ENCODE assay signal across 9 cellular contexts in the genomic region with DNA sequence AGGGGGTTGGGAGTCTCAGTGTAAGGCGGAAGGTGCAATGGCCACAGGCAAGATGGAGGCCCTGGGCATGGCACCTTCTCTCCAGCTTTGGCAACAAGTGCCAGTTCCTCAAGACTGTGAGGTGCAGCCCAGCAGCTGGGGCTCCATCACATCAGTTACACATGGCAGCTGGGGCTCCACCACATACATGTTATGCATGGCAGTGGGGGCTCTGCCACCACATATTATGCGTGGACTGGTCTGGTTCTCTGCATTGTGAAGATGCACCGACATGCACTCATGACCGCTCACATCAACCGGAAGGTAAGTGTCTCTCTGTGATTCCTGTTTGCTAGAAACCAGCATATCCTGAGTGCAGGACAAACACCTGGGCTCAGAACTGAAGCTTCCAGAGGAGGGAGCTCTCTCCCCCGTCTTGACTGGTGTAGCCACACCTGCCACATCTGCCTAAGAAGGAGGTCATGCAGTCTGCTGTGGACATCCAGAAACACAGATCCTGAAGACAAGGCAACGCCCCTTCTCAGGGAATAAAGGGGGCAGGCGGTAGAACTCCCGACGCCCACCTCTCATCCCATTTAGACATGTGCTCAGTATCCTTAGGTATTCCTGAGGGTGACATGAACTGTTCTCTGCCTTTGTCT.
DNase-seq lines count a peak whose midpoint lies in the region; ATAC-seq, FAIRE-seq and TF ChIP-seq lines count a peak whose summit lies in the region.
"Had no signal": no experiment of that assay in that cellular context is flagged by ENCODE, and none has a peak within 500 bp of the region (broad histone marks: within the 10 kb centered on the region; RNA-seq: fewer than 3 reads in every experiment).

No MANE protein-coding gene starts in this region.

- in situ Hi-C loops in Panc1 (cut with HindIII; ENCODE audit: low pct_unique_long_range_greater_than_20kb, low sequenced_read_pairs) = loop anchor here (25.0 kb wide), 1 partner anchor 150 kb away; a partner anchor contains a TSS

- no peak for TF ChIP-seq POLR2A in tibial nerve (IDR thresholded peaks at IDR 0.05)

- H3K36me3 Mint-ChIP-seq in activated CD4-positive, alpha-beta T cell treated with anti-CD3 and anti-CD28 coated beads for 36 hours (ENCODE audit: low read depth) = no peaks in the 10 kb centered on the region
- H3K36me3 Mint-ChIP-seq in glutamatergic neuron (ENCODE audit: unreplicated experiment) = no peaks in the 10 kb centered on the region
- H3K36me3 Mint-ChIP-seq: naive B cell had no signal

- DNase-seq in activated CD4-positive, alpha-beta T cell treated with anti-CD3 and anti-CD28 coated beads for 36 hours = peak; percentile 34
- DNase-seq in activated CD4-positive, alpha-beta T cell treated with anti-CD3 and anti-CD28 coated beads for 4 hours = no peak
- DNase-seq in Panc1 (ENCODE audit: low read depth, low spot score) = peak; percentile 47
- no peak for DNase-seq in glutamatergic neuron
- no peak for DNase-seq in tibial nerve (ENCODE audit: low spot score in 2 of 2)
- no peak for DNase-seq in HTR-8/SVneo (ENCODE audit: insufficient read length, low spot score)
- DNase-seq in inferior parietal cortex (ENCODE audit: extremely low spot score) = no peak
- DNase-seq: naive B cell had no signal

- H3K4me3 ChIP-seq in Panc1 (ENCODE audit: low read depth in 2 of 2, low read length in 2 of 2) = peak overlapping the region in 1 of 2 experiments; percentile 20; a peak in 2 of 4 replicates
- no peak overlapping the region for H3K4me3 ChIP-seq in tibial nerve

- no TSS peak for BruUV-seq in Panc1 (replicated peaks; lab: Mats Ljungman, UMichigan)

- no peaks in the 10 kb centered on the region for H3K9me3 Mint-ChIP-seq in activated CD4-positive, alpha-beta T cell treated with anti-CD3 and anti-CD28 coated beads for 36 hours (ENCODE audit: low read depth)
- H3K9me3 Mint-ChIP-seq in glutamatergic neuron (ENCODE audit: unreplicated experiment) = peaks cover 8% of the 10 kb centered on the region
- H3K9me3 Mint-ChIP-seq: naive B cell had no signal

- intact Hi-C loops in activated CD4-positive, alpha-beta T cell treated with anti-CD3 and anti-CD28 coated beads for 36 hours (cut with DNase I, micrococcal nuclease) = loop anchor here (1.0 to 5.0 kb wide), 5 partner anchors 166 to 505 kb away; no protein-coding TSS in a partner anchor
- intact Hi-C loops in Panc1 (cut with micrococcal nuclease; ENCODE audit: unreplicated experiment) = loop anchor here (1.0 to 5.0 kb wide), 5 partner anchors 67 to 329 kb away; no protein-coding TSS in a partner anchor

- FAIRE-seq in HTR-8/SVneo (lab: Jason Lieb, UNC) = no peak

- no peak for TF ChIP-seq EP300 in tibial nerve (IDR thresholded peaks at IDR 0.05)

- peaks cover 11% of the 10 kb centered on the region for H3K27me3 Mint-ChIP-seq in activated CD4-positive, alpha-beta T cell treated with anti-CD3 and anti-CD28 coated beads for 36 hours
- peaks cover 6% of the 10 kb centered on the region for H3K27me3 Mint-ChIP-seq in glutamatergic neuron (ENCODE audit: unreplicated experiment)

- TF ChIP-seq CTCF in Panc1 (IDR thresholded peaks at IDR 0.05) (no peak; the same call in 1 of the 2 replicates), glutamatergic neuron (IDR thresholded peaks at IDR 0.05; ENCODE audit: partially characterized antibody, unreplicated experiment) (no peak), tibial nerve (IDR thresholded peaks at IDR 0.05) (no peak)

- H3K27ac ChIP-seq in Panc1 (ENCODE audit: low read length) (peak overlapping the region; percentile 97), tibial nerve (peak overlapping the region; percentile 5 to 76 (median 60))

- H3K4me3 Mint-ChIP-seq in activated CD4-positive, alpha-beta T cell treated with anti-CD3 and anti-CD28 coated beads for 36 hours = no peak overlapping the region
- H3K4me3 Mint-ChIP-seq in glutamatergic neuron (ENCODE audit: unreplicated experiment) = no peak overlapping the region
- H3K4me3 Mint-ChIP-seq: naive B cell had no signal

- peaks cover 57% of the 10 kb centered on the region for H3K4me1 ChIP-seq in Panc1 (ENCODE audit: control insufficient read depth, insufficient read depth, low read length)
- peaks cover 6 to 48% (median 7%) of the 10 kb centered on the region in 4 donors for H3K4me1 ChIP-seq in tibial nerve

- no peaks in the 10 kb centered on the region for H3K27me3 ChIP-seq in Panc1 (ENCODE audit: control insufficient read depth, insufficient read depth, low read length)
- H3K27me3 ChIP-seq in tibial nerve = no peaks in the 10 kb centered on the region

- no peaks in the 10 kb centered on the region for H3K36me3 ChIP-seq in Panc1 (ENCODE audit: control insufficient read depth, insufficient read depth, low read length)
- no peaks in the 10 kb centered on the region for H3K36me3 ChIP-seq in tibial nerve

- CTCF ChIA-PET in activated CD4-positive, alpha-beta T cell treated with anti-CD3 and anti-CD28 coated beads for 36 hours (lab: Charles Lee) = interaction anchor here (0.6 to 1.3 kb wide), 7 partner anchors 10 to 536 kb away, joined by 3 to 9 read pairs (median 3); no protein-coding TSS in a partner anchor
- CTCF ChIA-PET in Panc1 (lab: Charles Lee) = interaction anchor here (0.6 to 2.6 kb wide), 20 partner anchors 29 to 505 kb away, joined by 3 to 42 read pairs (median 6); no protein-coding TSS in a partner anchor

- H3K9me3 ChIP-seq in Panc1 (ENCODE audit: control insufficient read depth, insufficient read depth, low read depth, low read length) (no peaks in the 10 kb centered on the region), tibial nerve (no peaks in the 10 kb centered on the region)

- 36 to 42% methylated on average over 10 of the region's 10 CpGs for WGBS in tibial nerve, 2 donors

- no peak overlapping the region for H3K27ac Mint-ChIP-seq in activated CD4-positive, alpha-beta T cell treated with anti-CD3 and anti-CD28 coated beads for 36 hours
- H3K27ac Mint-ChIP-seq in glutamatergic neuron (ENCODE audit: unreplicated experiment) = peak overlapping the region; percentile 5
- H3K27ac Mint-ChIP-seq: naive B cell had no signal

- no peaks in the 10 kb centered on the region for H3K4me1 Mint-ChIP-seq in activated CD4-positive, alpha-beta T cell treated with anti-CD3 and anti-CD28 coated beads for 36 hours
- peaks cover 12% of the 10 kb centered on the region for H3K4me1 Mint-ChIP-seq in glutamatergic neuron (ENCODE audit: low read depth, unreplicated experiment)

- POLR2A ChIA-PET in activated CD4-positive, alpha-beta T cell treated with anti-CD3 and anti-CD28 coated beads for 36 hours (lab: Charles Lee) = no interaction called here
- POLR2A ChIA-PET in Panc1 (lab: Charles Lee) = interaction anchor here (0.9 to 1.7 kb wide), 4 partner anchors 67 to 321 kb away, joined by 3 to 7 read pairs (median 4); no protein-coding TSS in a partner anchor

- ATAC-seq in activated CD4-positive, alpha-beta T cell treated with anti-CD3 and anti-CD28 coated beads for 36 hours = peak; percentile 33
- ATAC-seq in Panc1 = peak; percentile 81
- no peak for ATAC-seq in GM21528 (IDR thresholded peaks at IDR 0.05; ENCODE audit: low FRiP score, unreplicated experiment)

Comparison
In these comparisons a context has a peak if more than half of its experiments do, and no peak if none do; other contexts are left out.
1. DNase-seq: peak in activated CD4-positive, alpha-beta T cell treated with anti-CD3 and anti-CD28 coated beads for 36 hours (single experiment) and Panc1 (single experiment); none in activated CD4-positive, alpha-beta T cell treated with anti-CD3 and anti-CD28 coated beads for 4 hours (0 of 2), glutamatergic neuron (single experiment), tibial nerve (0 of 2), HTR-8/SVneo (single experiment) and inferior parietal cortex (single experiment).